1 cellular context compared by ENCODE assay signal in the genomic region with DNA sequence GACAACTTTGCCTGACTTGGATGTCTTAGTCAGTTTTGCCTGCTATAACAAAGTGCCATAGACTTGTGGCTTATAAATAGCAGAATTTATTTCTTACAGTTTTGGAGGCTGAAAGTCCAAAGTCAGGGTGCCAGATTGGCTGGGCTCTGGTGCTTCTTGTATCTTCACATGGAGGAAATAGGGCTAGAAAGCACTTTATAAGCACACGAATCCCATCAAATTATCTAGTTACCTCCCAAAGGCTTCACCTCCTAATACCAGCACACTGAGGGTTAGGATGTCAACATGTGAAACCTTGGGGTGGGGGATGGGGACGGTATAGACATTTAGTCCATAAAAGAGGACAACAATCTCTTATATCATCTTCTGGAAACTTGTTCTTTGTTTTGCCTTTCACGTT.
TF ChIP-seq lines count a peak whose summit lies in the region.

No MANE protein-coding gene starts in this region.

TF ChIP-seq in WTC11, 78 proteins besides CTCF, POLR2A, EP300 and RAD21 (continued from another document):
- TF ChIP-seq ZNF281 (CRISPR knock-in tag; IDR thresholded peaks at IDR 0.05) (no peak), ZSCAN18 (CRISPR knock-in tag; IDR thresholded peaks at IDR 0.05) (no peak), MAX (CRISPR knock-in tag; IDR thresholded peaks at IDR 0.05) (no peak), SOX15 (CRISPR knock-in tag; IDR thresholded peaks at IDR 0.05) (no peak)
